Comparison of ENCODE assay signal across 8 cellular contexts in the genomic region with DNA sequence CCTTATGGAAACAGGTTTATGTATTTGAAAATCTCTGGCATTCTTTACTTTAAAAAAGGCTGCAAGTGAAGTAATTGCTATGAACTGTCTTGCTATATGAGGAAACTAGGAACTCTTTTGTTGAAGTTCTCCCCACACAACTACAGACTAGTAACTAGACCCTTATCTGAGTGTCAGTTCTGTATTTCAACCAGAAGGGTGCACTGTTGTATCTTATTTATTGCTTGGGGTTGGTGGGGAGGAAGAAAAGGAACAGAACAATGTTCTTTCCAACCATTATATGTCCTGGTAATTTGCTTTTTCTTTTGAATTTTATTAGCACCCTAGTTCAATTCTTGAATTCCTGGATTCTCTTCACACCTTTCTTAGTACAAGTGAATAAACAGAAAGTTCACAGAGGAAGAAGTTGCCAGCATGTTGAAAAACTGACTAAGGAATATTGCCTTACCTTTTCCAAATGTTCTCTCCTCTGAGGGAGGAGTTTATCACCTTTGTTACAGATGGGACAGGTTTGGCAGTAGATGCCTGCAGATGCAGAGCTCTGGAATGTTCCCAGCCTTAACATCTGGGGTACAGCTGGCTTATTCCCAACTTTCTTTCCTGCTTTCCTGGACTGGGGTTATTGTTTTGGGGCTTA.
DNase-seq lines count a peak whose midpoint lies in the region; ATAC-seq, FAIRE-seq and TF ChIP-seq lines count a peak whose summit lies in the region.

No MANE protein-coding gene starts in this region.

- ATAC-seq in DND-41 (ENCODE audit: insufficient read depth, low read depth) (peak; percentile 94), GM19397 (IDR thresholded peaks at IDR 0.05; ENCODE audit: unreplicated experiment) (peak; percentile 67), IMR-90 (ENCODE audit: low read depth) (peak; percentile 97), Panc1 (peak; percentile 80), mucosa of descending colon (peak; percentile 76)

- H3K9ac ChIP-seq in DND-41 (ENCODE audit: low read depth, low read length) = no peak overlapping the region
- H3K9ac ChIP-seq in IMR-90 (ENCODE audit: low read depth, low read length) = no peak overlapping the region
- H3K9ac ChIP-seq in endothelial cell of umbilical vein (replicated peaks; ENCODE audit: extremely low read depth, insufficient read depth, low read length) = no peak overlapping the region

- H3K27ac ChIP-seq in DND-41 (ENCODE audit: low read length) (no peak overlapping the region), IMR-90 (ENCODE audit: insufficient read depth, low read length) (no peak overlapping the region), Panc1 (ENCODE audit: low read length) (no peak overlapping the region), endothelial cell of umbilical vein (ENCODE audit: insufficient read depth, low read depth, low read length) (no peak overlapping the region)

- H3K27me3 ChIP-seq in DND-41 (ENCODE audit: insufficient read depth, low read length, poor library complexity) (no peaks in the 10 kb centered on the region), IMR-90 (ENCODE audit: control insufficient read depth, insufficient read depth, low read length) (no peaks in the 10 kb centered on the region), Panc1 (ENCODE audit: control insufficient read depth, insufficient read depth, low read length) (no peaks in the 10 kb centered on the region), endothelial cell of umbilical vein (ENCODE audit: control insufficient read depth in 2 of 2, insufficient read depth in 2 of 2, low read length in 2 of 2) (peaks cover 3 to 8% of the 10 kb centered on the region in 2 experiments)

- H2AFZ ChIP-seq in DND-41 (ENCODE audit: low read depth, low read length) (no peak overlapping the region), IMR-90 (replicated peaks; ENCODE audit: low read length, poor library complexity) (no peak overlapping the region), endothelial cell of umbilical vein (ENCODE audit: low read depth, low read length) (no peak overlapping the region)

- H3K4ac ChIP-seq in IMR-90 (ENCODE audit: low read depth, low read length) = peak overlapping the region; percentile 63; the same call in 1 of the 2 replicates

- no peak overlapping the region for H3K4me3 ChIP-seq in DND-41 (ENCODE audit: low read depth in 1 of 2, low read length in 2 of 2)
- no peak overlapping the region for H3K4me3 ChIP-seq in IMR-90 (ENCODE audit: insufficient read depth, low read depth, low read length)
- H3K4me3 ChIP-seq in Panc1 (ENCODE audit: low read depth in 2 of 2, low read length in 2 of 2) = no peak overlapping the region
- H3K4me3 ChIP-seq in endothelial cell of umbilical vein (replicated peaks in 1 of 3; ENCODE audit: insufficient read depth in 1 of 3, low read depth in 1 of 3, low read length in 3 of 3) = no peak overlapping the region
- no peak overlapping the region for H3K4me3 ChIP-seq in mucosa of descending colon

- dilution Hi-C loops in IMR-90 (cut with HindIII; ENCODE audit: low sequenced_read_pairs, unreplicated experiment) = no loop called here
- dilution Hi-C loops in endothelial cell of umbilical vein (cut with MboI; ENCODE audit: extremely low pct_ligation_motif_present, low sequenced_read_pairs) = no loop called here

- peak; percentile 85 for TF ChIP-seq RAD21 in IMR-90 (IDR thresholded peaks at IDR 0.05; ENCODE audit: low read length)

- no peak overlapping the region for H2BK5ac ChIP-seq in IMR-90 (ENCODE audit: low read depth, low read length, poor library complexity, severe bottlenecking)

- no peak overlapping the region for H2AK9ac ChIP-seq in IMR-90 (replicated peaks; ENCODE audit: low read depth, low read length, poor library complexity)

- H3K18ac ChIP-seq in IMR-90 (ENCODE audit: low read depth, low read length) = peak overlapping the region; percentile 27; the same call in 1 of the 2 replicates

- H4K20me1 ChIP-seq in DND-41 (ENCODE audit: insufficient read depth, low read length) (no peaks in the 10 kb centered on the region), IMR-90 (ENCODE audit: insufficient read depth, low read length) (no peaks in the 10 kb centered on the region), endothelial cell of umbilical vein (replicated peaks; ENCODE audit: control insufficient read depth, extremely low read depth, insufficient read depth, low read length) (no peaks in the 10 kb centered on the region)

- DNase-seq in DND-41 = no peak
- peak; percentile 60 for DNase-seq in IMR-90
- peak; percentile 10 for DNase-seq in Panc1 (ENCODE audit: low read depth, low spot score)
- DNase-seq in endothelial cell of umbilical vein (ENCODE audit: low read depth, low spot score) = peak; percentile 44
- DNase-seq in mucosa of descending colon = peak in 1 of 3 donors; percentile 25
- no peak for DNase-seq in GF-D8 (lab: John Stamatoyannopoulos, UW)
- DNase-seq in activated CD4-positive, alpha-beta memory T cell treated with anti-CD3 and anti-CD28 coated beads, Interleukin-2, amount 10 ng/mL, durations not matched to agents 7 days and 5 days = no peak

- H3K9me3 Mint-ChIP-seq in activated CD4-positive, alpha-beta memory T cell treated with anti-CD3 and anti-CD28 coated beads, Interleukin-2, amount 10 ng/mL, durations not matched to agents 7 days and 5 days = no peaks in the 10 kb centered on the region

- no peaks in the 10 kb centered on the region for H3K79me1 ChIP-seq in IMR-90 (ENCODE audit: low read depth in 1 of 2, low read length in 2 of 2)

- H3K79me2 ChIP-seq in DND-41 (ENCODE audit: insufficient read depth, low read length) (no peaks in the 10 kb centered on the region), endothelial cell of umbilical vein (ENCODE audit: control insufficient read depth, insufficient read depth, low read length) (no peaks in the 10 kb centered on the region)

- H3K9me1 ChIP-seq in IMR-90 (ENCODE audit: insufficient read depth, low read length) = no peaks in the 10 kb centered on the region
- H3K9me1 ChIP-seq in endothelial cell of umbilical vein (replicated peaks; ENCODE audit: control insufficient read depth, extremely low read depth, insufficient read depth, low read length) = no peaks in the 10 kb centered on the region

- CTCF ChIA-PET in IMR-90 (lab: Yijun Ruan, JAX) (interaction anchor here (0.6 to 1.5 kb wide), 2 partner anchors 213 to 349 kb away, joined by 3 read pairs; no protein-coding TSS in a partner anchor), Panc1 (lab: Charles Lee) (no interaction called here), endothelial cell of umbilical vein (lab: Charles Lee) (interaction anchor here (0.9 to 1.0 kb wide), 3 partner anchors 24 to 646 kb away, joined by 3 to 8 read pairs (median 5); no protein-coding TSS in a partner anchor)
- CTCF ChIA-PET in activated CD4-positive, alpha-beta memory T cell treated with anti-CD3 and anti-CD28 coated beads, Interleukin-2, amount 10 ng/mL, durations not matched to agents 7 days and 5 days (lab: Charles Lee) = interaction anchor here (1.2 to 2.0 kb wide), 3 partner anchors 74 to 648 kb away, joined by 4 to 13 read pairs (median 5); no protein-coding TSS in a partner anchor

- H3K36me3 ChIP-seq in DND-41 (ENCODE audit: insufficient read depth, low read length) (no peaks in the 10 kb centered on the region), IMR-90 (ENCODE audit: control insufficient read depth, insufficient read depth, low read length) (no peaks in the 10 kb centered on the region), Panc1 (ENCODE audit: control insufficient read depth, insufficient read depth, low read length) (no peaks in the 10 kb centered on the region), endothelial cell of umbilical vein (ENCODE audit: control insufficient read depth in 2 of 2, extremely low read depth in 1 of 2, insufficient read depth in 2 of 2, low read length in 2 of 2) (no peaks in the 10 kb centered on the region), mucosa of descending colon (ENCODE audit: low read depth) (no peaks in the 10 kb centered on the region)

- TF ChIP-seq CTCF in DND-41 (IDR thresholded peaks at IDR 0.05; ENCODE audit: borderline replicate concordance, extremely low read depth, low read length, poor library complexity, severe bottlenecking) (peak; percentile 88), IMR-90 (conservative IDR thresholded peaks at IDR 0.05; ENCODE audit: low read depth, low read length) (peak; percentile 78), Panc1 (IDR thresholded peaks at IDR 0.05) (peak; percentile 45; the same call in 1 of the 2 replicates), endothelial cell of umbilical vein (IDR thresholded peaks at IDR 0.05; ENCODE audit: extremely low read depth in 1 of 2, insufficient read depth in 1 of 2, low read depth in 1 of 2, low read length in 2 of 2) (peak; percentile 36 to 41), mucosa of descending colon (IDR thresholded peaks at IDR 0.05) (peak; percentile 19)

- H3K4me2 ChIP-seq in DND-41 (ENCODE audit: insufficient read depth, low read length) = no peak overlapping the region
- no peak overlapping the region for H3K4me2 ChIP-seq in IMR-90 (ENCODE audit: low read depth, low read length)
- H3K4me2 ChIP-seq in endothelial cell of umbilical vein (ENCODE audit: insufficient read depth, low read length) = no peak overlapping the region

- H3K27ac Mint-ChIP-seq in activated CD4-positive, alpha-beta memory T cell treated with anti-CD3 and anti-CD28 coated beads, Interleukin-2, amount 10 ng/mL, durations not matched to agents 7 days and 5 days = no peak overlapping the region

- 0 out of 3 replicates have a peak overlapping the region, but pooled peaks have one; percentile 9 for H2BK15ac ChIP-seq in IMR-90 (ENCODE audit: low read depth, low read length)

- BruUV-seq in IMR-90 (replicated peaks; lab: Mats Ljungman, UMichigan) (no TSS peak), Panc1 (replicated peaks; lab: Mats Ljungman, UMichigan) (no TSS peak), endothelial cell of umbilical vein (replicated peaks; lab: Mats Ljungman, UMichigan) (no TSS peak)

- no peak overlapping the region for H3K23ac ChIP-seq in IMR-90 (ENCODE audit: low read depth, low read length)

- H3K4me3 Mint-ChIP-seq in activated CD4-positive, alpha-beta memory T cell treated with anti-CD3 and anti-CD28 coated beads, Interleukin-2, amount 10 ng/mL, durations not matched to agents 7 days and 5 days = no peak overlapping the region

- no peaks in the 10 kb centered on the region for H3K4me1 Mint-ChIP-seq in activated CD4-positive, alpha-beta memory T cell treated with anti-CD3 and anti-CD28 coated beads, Interleukin-2, amount 10 ng/mL, durations not matched to agents 7 days and 5 days

- no peak overlapping the region; the same call in 1 of the 2 replicates for H3K56ac ChIP-seq in IMR-90 (ENCODE audit: extremely low read depth, insufficient read depth, low read length)

- H4K8ac ChIP-seq in IMR-90 (ENCODE audit: low read depth in 2 of 2, low read length in 2 of 2) = no peak overlapping the region

- intact Hi-C loops in IMR-90 (cut with micrococcal nuclease) (loop anchor here (1.0 to 10.0 kb wide), 8 partner anchors 218 to 1219 kb away; no protein-coding TSS in a partner anchor), Panc1 (cut with micrococcal nuclease; ENCODE audit: unreplicated experiment) (loop anchor here (10.0 kb wide), 2 partner anchors 333 to 643 kb away; no protein-coding TSS in a partner anchor), endothelial cell of umbilical vein (cut with micrococcal nuclease) (loop anchor here (1.0 to 5.0 kb wide), 5 partner anchors 114 to 650 kb away; no protein-coding TSS in a partner anchor), mucosa of descending colon (cut with DNase I, micrococcal nuclease) (no loop called here)

- H3K9me3 ChIP-seq in DND-41 (ENCODE audit: insufficient read depth, low read length, severe bottlenecking) (no peaks in the 10 kb centered on the region), IMR-90 (ENCODE audit: control insufficient read depth, insufficient read depth, low read length) (no peaks in the 10 kb centered on the region), Panc1 (ENCODE audit: control insufficient read depth, insufficient read depth, low read depth, low read length) (no peaks in the 10 kb centered on the region), endothelial cell of umbilical vein (replicated peaks; ENCODE audit: control insufficient read depth, insufficient read depth, low read length) (no peaks in the 10 kb centered on the region), mucosa of descending colon (no peaks in the 10 kb centered on the region)

- H4K91ac ChIP-seq in IMR-90 (ENCODE audit: insufficient read depth, low read depth, low read length) = peak overlapping the region; percentile 63

- H2BK20ac ChIP-seq in IMR-90 (ENCODE audit: low read depth, low read length) = peak overlapping the region; percentile 88

- peak overlapping the region; percentile 56; the same call in 1 of the 2 replicates for H2AK5ac ChIP-seq in IMR-90 (ENCODE audit: low read depth, low read length)

- H3K27me3 Mint-ChIP-seq in activated CD4-positive, alpha-beta memory T cell treated with anti-CD3 and anti-CD28 coated beads, Interleukin-2, amount 10 ng/mL, durations not matched to agents 7 days and 5 days = peaks cover 4% of the 10 kb centered on the region

- H3K4me1 ChIP-seq in DND-41 (ENCODE audit: insufficient read depth, low read length) (peaks cover 5% of the 10 kb centered on the region), IMR-90 (ENCODE audit: control insufficient read depth, insufficient read depth, low read length) (no peaks in the 10 kb centered on the region; the same call in 1 of the 2 replicates), Panc1 (ENCODE audit: control insufficient read depth, insufficient read depth, low read length) (no peaks in the 10 kb centered on the region), endothelial cell of umbilical vein (ENCODE audit: control insufficient read depth, extremely low read depth, insufficient read depth, low read length) (peaks cover 9% of the 10 kb centered on the region), mucosa of descending colon (ENCODE audit: low read depth) (no peaks in the 10 kb centered on the region)

- peak overlapping the region; percentile 86 for H2BK120ac ChIP-seq in IMR-90 (ENCODE audit: low read depth, low read length)

- no peaks in the 10 kb centered on the region for H3K36me3 Mint-ChIP-seq in activated CD4-positive, alpha-beta memory T cell treated with anti-CD3 and anti-CD28 coated beads, Interleukin-2, amount 10 ng/mL, durations not matched to agents 7 days and 5 days (ENCODE audit: low read depth)

- H3K14ac ChIP-seq in IMR-90 (replicated peaks; ENCODE audit: low read depth, low read length) = 0 out of 2 replicates have a peak overlapping the region, but pooled peaks have one; percentile 49

- H4K5ac ChIP-seq in IMR-90 (ENCODE audit: low read depth, low read length) = peak overlapping the region; percentile 45; the same call in 1 of the 2 replicates

- peak; percentile 53 for FAIRE-seq in endothelial cell of umbilical vein (lab: Jason Lieb, UNC)

- no peak for TF ChIP-seq POLR2A in IMR-90 (IDR thresholded peaks at IDR 0.05; ENCODE audit: low read depth, low read length)
- TF ChIP-seq POLR2A in endothelial cell of umbilical vein (IDR thresholded peaks at IDR 0.05; ENCODE audit: low read depth, low read length) = no peak

- in situ Hi-C loops in IMR-90 (cut with MboI; ENCODE audit: low sequenced_read_pairs) = loop anchor here (5.0 kb wide), 2 partner anchors 360 to 645 kb away; no protein-coding TSS in a partner anchor
- in situ Hi-C loops in Panc1 (cut with HindIII; ENCODE audit: low pct_unique_long_range_greater_than_20kb, low sequenced_read_pairs) = no loop called here

- POLR2A ChIA-PET in IMR-90 (lab: Charles Lee; ENCODE audit: unreplicated experiment) (no interaction called here), Panc1 (lab: Charles Lee) (no interaction called here), endothelial cell of umbilical vein (lab: Charles Lee) (no interaction called here)
- POLR2A ChIA-PET in activated CD4-positive, alpha-beta memory T cell treated with anti-CD3 and anti-CD28 coated beads, Interleukin-2, amount 10 ng/mL, durations not matched to agents 7 days and 5 days (lab: Charles Lee) = no interaction called here

Comparison
In these comparisons a context has a peak if more than half of its experiments do, and no peak if none do; other contexts are left out.
1. DNase-seq: peak in IMR-90 (single experiment), Panc1 (single experiment) and endothelial cell of umbilical vein (single experiment); none in DND-41 (single experiment), GF-D8 (single experiment) and activated CD4-positive, alpha-beta memory T cell treated with anti-CD3 and anti-CD28 coated beads, Interleukin-2, amount 10 ng/mL, durations not matched to agents 7 days and 5 days (single experiment).
2. CTCF ChIP-seq: peak in every context shown above with its lines; median percentile 88 in DND-41; 78 in IMR-90; 45 in Panc1; 38 in endothelial cell of umbilical vein; 19 in mucosa of descending colon.
3. intact Hi-C loops: an anchor here in IMR-90 (1.0 to 10.0 kb wide), Panc1 (10.0 kb wide) and endothelial cell of umbilical vein (1.0 to 5.0 kb wide); none called in mucosa of descending colon.
4. Peak in every context shown above with its lines, with median percentiles within 50 percentile points of each other: ATAC-seq.